10 cellular contexts compared by ENCODE assay signal in genomic region chr20:8523684-8524083, GRCh38.
DNase-seq lines count a peak whose midpoint lies in the region; ATAC-seq, FAIRE-seq and TF ChIP-seq lines count a peak whose summit lies in the region.
"Had no signal": no experiment of that assay in that cellular context is flagged by ENCODE, and none has a peak within 500 bp of the region (broad histone marks: within the 10 kb centered on the region; RNA-seq: fewer than 3 reads in every experiment).

No MANE protein-coding gene starts in this region.

- no peak for ATAC-seq in omental fat pad (ENCODE audit: low FRiP score)

- H3K36me3 ChIP-seq in BE2C, result no peaks in the 10 kb centered on the region
- H3K36me3 ChIP-seq in mesenchymal stem cell (ENCODE audit: control insufficient read depth in 1 of 2, insufficient read depth in 2 of 2, low read depth in 1 of 2, low read length in 2 of 2), result no peaks in the 10 kb centered on the region

- no peak overlapping the region for H4K91ac ChIP-seq in mesenchymal stem cell (ENCODE audit: low read length)

- H3K4me1 ChIP-seq in BE2C (peaks cover 31% of the 10 kb centered on the region), mesenchymal stem cell (ENCODE audit: control insufficient read depth, insufficient read depth, low read depth, low read length) (no peaks in the 10 kb centered on the region)

- no peak overlapping the region for H2AK5ac ChIP-seq in mesenchymal stem cell (ENCODE audit: low read length, severe bottlenecking)

- peak; percentile 77 for FAIRE-seq in islet of Langerhans (lab: Jason Lieb, UNC)

- H3K27ac ChIP-seq in mesenchymal stem cell (ENCODE audit: low read length, poor library complexity, severe bottlenecking), result no peak overlapping the region

- H4K8ac ChIP-seq in mesenchymal stem cell (ENCODE audit: low read length), result no peak overlapping the region

- in situ Hi-C loops in SK-MEL-5 (cut with HindIII; ENCODE audit: low pct_unique_long_range_greater_than_20kb, low sequenced_read_pairs), result no loop called here

- H3K4me3 ChIP-seq in BE2C (ENCODE audit: low read depth, low read length) (no peak overlapping the region), mesenchymal stem cell (ENCODE audit: insufficient read depth in 1 of 2, low read depth in 1 of 2, low read length in 2 of 2) (no peak overlapping the region)

- H3K4me2 ChIP-seq in mesenchymal stem cell (ENCODE audit: low read length, poor library complexity, severe bottlenecking), result no peak overlapping the region

- H2BK120ac ChIP-seq in mesenchymal stem cell (ENCODE audit: low read depth, low read length), result no peak overlapping the region

- no peak overlapping the region for H3K18ac ChIP-seq in mesenchymal stem cell (ENCODE audit: low read depth in 1 of 2, low read length in 2 of 2)

- H3K27me3 ChIP-seq in BE2C, result no peaks in the 10 kb centered on the region
- no peaks in the 10 kb centered on the region for H3K27me3 ChIP-seq in mesenchymal stem cell (ENCODE audit: control insufficient read depth in 1 of 2, insufficient read depth in 1 of 2, low read length in 2 of 2)
- H3K27me3 ChIP-seq: dorsolateral prefrontal cortex had no signal

- H2BK5ac ChIP-seq in mesenchymal stem cell (ENCODE audit: low read depth, low read length, poor library complexity, severe bottlenecking), result no peak overlapping the region

- no peak overlapping the region for H3K23ac ChIP-seq in mesenchymal stem cell (ENCODE audit: low read length in 2 of 2)

- no peak overlapping the region for H3K9ac ChIP-seq in mesenchymal stem cell (ENCODE audit: low read length)

- no peak overlapping the region for H2BK12ac ChIP-seq in mesenchymal stem cell (ENCODE audit: low read length in 2 of 2)

- H2BK15ac ChIP-seq in mesenchymal stem cell (ENCODE audit: low read depth, poor library complexity, severe bottlenecking), result no peak overlapping the region

- 100% methylated on average over 1 of the region's 5 CpGs for WGBS in mesenchymal stem cell

- H3K14ac ChIP-seq in mesenchymal stem cell (ENCODE audit: low read length in 2 of 2), result no peak overlapping the region

- H3K4ac ChIP-seq in mesenchymal stem cell (ENCODE audit: low read depth in 1 of 2, low read length in 2 of 2), result no peak overlapping the region

- DNase-seq in BE2C, result peak; percentile 61
- DNase-seq in HCEC 1CT, result peak; percentile 15
- DNase-seq in SK-MEL-5 (ENCODE audit: low read depth, low spot score), result peak; percentile 53
- no peak for DNase-seq in activated CD4-positive, alpha-beta T cell treated with anti-CD3 and anti-CD28 coated beads for 1 hour
- DNase-seq in mesenchymal stem cell, result no peak
- no peak for DNase-seq in omental fat pad (ENCODE audit: low spot score)
- DNase-seq: dorsolateral prefrontal cortex, foreskin fibroblast, NCI-H774 had no signal

- H2AFZ ChIP-seq in mesenchymal stem cell (ENCODE audit: low read depth, low read length), result no peak overlapping the region

- H3K79me1 ChIP-seq in mesenchymal stem cell (replicated peaks; ENCODE audit: low read length, poor library complexity, severe bottlenecking), result no peaks in the 10 kb centered on the region

- TF ChIP-seq CTCF in BE2C (IDR thresholded peaks at IDR 0.05; ENCODE audit: low read depth, low read length) (peak; percentile 82), omental fat pad (IDR thresholded peaks at IDR 0.05) (no peak)

- H3K9me3 ChIP-seq in BE2C, result no peaks in the 10 kb centered on the region
- H3K9me3 ChIP-seq in mesenchymal stem cell (ENCODE audit: control insufficient read depth, low read length), result no peaks in the 10 kb centered on the region

Comparison
In these comparisons a context has a peak if more than half of its experiments do, and no peak if none do; other contexts are left out.
1. DNase-seq: peak in BE2C (single experiment), HCEC 1CT (single experiment) and SK-MEL-5 (single experiment); none in activated CD4-positive, alpha-beta T cell treated with anti-CD3 and anti-CD28 coated beads for 1 hour (single experiment), mesenchymal stem cell (single experiment) and omental fat pad (single experiment).